Comparison of ENCODE assay signal across 1 cellular context in the genomic region with DNA sequence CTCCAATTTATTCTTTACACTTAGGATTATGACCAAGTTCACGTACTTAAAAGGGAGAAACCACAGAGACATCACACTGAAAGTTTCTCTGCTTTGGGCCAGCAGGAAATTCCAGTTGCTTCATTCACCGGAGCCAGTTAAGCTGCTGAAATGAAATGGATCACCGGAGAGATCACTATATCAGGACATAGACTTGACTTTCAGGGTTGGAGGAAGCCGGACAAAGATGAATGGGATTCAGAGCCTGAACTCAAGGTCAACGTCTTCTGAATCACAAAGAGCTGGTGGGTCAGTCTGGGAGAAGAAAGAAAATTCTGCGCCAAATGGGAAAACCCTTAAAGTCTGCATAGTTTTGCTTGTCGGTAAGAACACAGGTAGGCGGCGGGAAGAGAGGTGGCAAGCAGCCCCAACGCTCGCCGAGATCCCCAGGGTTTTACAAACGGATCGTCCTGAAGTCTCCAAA.
TF ChIP-seq lines count a peak whose summit lies in the region.

No MANE protein-coding gene starts in this region.

TF ChIP-seq in GM23338, 12 proteins besides CTCF, POLR2A, EP300 and RAD21 (continued from another document):
- TF ChIP-seq, protein P1, sequence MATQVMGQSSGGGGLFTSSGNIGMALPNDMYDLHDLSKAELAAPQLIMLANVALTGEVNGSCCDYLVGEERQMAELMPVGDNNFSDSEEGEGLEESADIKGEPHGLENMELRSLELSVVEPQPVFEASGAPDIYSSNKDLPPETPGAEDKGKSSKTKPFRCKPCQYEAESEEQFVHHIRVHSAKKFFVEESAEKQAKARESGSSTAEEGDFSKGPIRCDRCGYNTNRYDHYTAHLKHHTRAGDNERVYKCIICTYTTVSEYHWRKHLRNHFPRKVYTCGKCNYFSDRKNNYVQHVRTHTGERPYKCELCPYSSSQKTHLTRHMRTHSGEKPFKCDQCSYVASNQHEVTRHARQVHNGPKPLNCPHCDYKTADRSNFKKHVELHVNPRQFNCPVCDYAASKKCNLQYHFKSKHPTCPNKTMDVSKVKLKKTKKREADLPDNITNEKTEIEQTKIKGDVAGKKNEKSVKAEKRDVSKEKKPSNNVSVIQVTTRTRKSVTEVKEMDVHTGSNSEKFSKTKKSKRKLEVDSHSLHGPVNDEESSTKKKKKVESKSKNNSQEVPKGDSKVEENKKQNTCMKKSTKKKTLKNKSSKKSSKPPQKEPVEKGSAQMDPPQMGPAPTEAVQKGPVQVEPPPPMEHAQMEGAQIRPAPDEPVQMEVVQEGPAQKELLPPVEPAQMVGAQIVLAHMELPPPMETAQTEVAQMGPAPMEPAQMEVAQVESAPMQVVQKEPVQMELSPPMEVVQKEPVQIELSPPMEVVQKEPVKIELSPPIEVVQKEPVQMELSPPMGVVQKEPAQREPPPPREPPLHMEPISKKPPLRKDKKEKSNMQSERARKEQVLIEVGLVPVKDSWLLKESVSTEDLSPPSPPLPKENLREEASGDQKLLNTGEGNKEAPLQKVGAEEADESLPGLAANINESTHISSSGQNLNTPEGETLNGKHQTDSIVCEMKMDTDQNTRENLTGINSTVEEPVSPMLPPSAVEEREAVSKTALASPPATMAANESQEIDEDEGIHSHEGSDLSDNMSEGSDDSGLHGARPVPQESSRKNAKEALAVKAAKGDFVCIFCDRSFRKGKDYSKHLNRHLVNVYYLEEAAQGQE (IDR thresholded peaks at IDR 0.05; ENCODE audit: unreplicated experiment) = no peak
